In genomic region chr9:34178698-34179527, GRCh38 we compare ENCODE assay signal across 1 cellular context.
TF ChIP-seq lines count a peak whose summit lies in the region.

Gene UBAP1 (plus strand): TSS chr9:34179043. CDS start chr9:34220915, 41,872 bp downstream.

TF ChIP-seq in HepG2, 621 proteins besides CTCF, POLR2A, EP300 and RAD21 (continued from another document and continues in another):
- TF ChIP-seq, protein P1, sequence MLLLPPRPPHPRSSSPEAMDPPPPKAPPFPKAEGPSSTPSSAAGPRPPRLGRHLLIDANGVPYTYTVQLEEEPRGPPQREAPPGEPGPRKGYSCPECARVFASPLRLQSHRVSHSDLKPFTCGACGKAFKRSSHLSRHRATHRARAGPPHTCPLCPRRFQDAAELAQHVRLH (CRISPR knock-in tag; IDR thresholded peaks at IDR 0.05; ENCODE audit: borderline replicate concordance, low read depth) = peak; percentile 40; the same call in 1 of the 2 replicates
- TF ChIP-seq CBX2 (IDR thresholded peaks at IDR 0.05; ENCODE audit: low read depth, low read length) = no peak
- TF ChIP-seq CBX2 (CRISPR knock-in tag; IDR thresholded peaks at IDR 0.05; ENCODE audit: low read depth) = no peak
- no peak for TF ChIP-seq NR0B2 (CRISPR knock-in tag; IDR thresholded peaks at IDR 0.05)
- TF ChIP-seq ZNF441 (CRISPR knock-in tag; IDR thresholded peaks at IDR 0.05; ENCODE audit: borderline replicate concordance) = no peak
- no peak for TF ChIP-seq JARID2 (CRISPR knock-in tag; IDR thresholded peaks at IDR 0.05; ENCODE audit: insufficient replicate concordance)
- no peak for TF ChIP-seq ZNF17 (CRISPR knock-in tag; IDR thresholded peaks at IDR 0.05)
- TF ChIP-seq SALL2 (CRISPR knock-in tag; IDR thresholded peaks at IDR 0.05) = peak; percentile 73
- TF ChIP-seq SKIL (CRISPR knock-in tag; IDR thresholded peaks at IDR 0.05; ENCODE audit: borderline replicate concordance) = 0 out of 2 replicates have a peak, but pooled peaks have one; percentile 30
- TF ChIP-seq U2AF2 (IDR thresholded peaks at IDR 0.05; ENCODE audit: low read depth, low read length) = no peak
- TF ChIP-seq, protein P2, sequence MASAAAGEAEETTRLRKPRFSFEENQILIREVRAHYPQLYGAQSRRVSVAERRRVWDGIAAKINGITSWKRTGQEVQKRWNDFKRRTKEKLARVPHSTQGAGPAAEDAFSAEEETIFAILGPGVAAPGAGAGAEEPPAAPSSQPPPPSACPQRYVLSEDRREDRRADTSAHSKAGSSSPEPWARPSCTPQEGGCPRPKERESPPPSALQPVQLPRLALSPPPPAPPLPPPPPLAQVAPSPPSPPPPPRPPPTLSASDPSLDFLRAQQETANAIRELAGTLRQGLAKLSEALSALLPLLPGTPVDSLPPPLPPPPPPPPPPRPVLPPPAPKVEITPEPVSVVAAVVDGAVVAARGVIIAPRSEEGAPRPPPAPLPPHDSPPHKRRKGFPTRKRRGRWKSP (CRISPR knock-in tag; IDR thresholded peaks at IDR 0.05) = peak; percentile 56; the same call in 1 of the 2 replicates
- TF ChIP-seq SRSF4 (IDR thresholded peaks at IDR 0.05; ENCODE audit: low read depth, low read length, poor library complexity, severe bottlenecking) = no peak
- no peak for TF ChIP-seq ZNF605 (CRISPR knock-in tag; IDR thresholded peaks at IDR 0.05)
- no peak for TF ChIP-seq ATRX (CRISPR knock-in tag; IDR thresholded peaks at IDR 0.05; ENCODE audit: borderline replicate concordance)
- TF ChIP-seq KDM4B (CRISPR knock-in tag; IDR thresholded peaks at IDR 0.05) = 0 out of 2 replicates have a peak, but pooled peaks have one; percentile 55
- TF ChIP-seq UBTF (CRISPR knock-in tag; IDR thresholded peaks at IDR 0.05) = peak; percentile 30; the same call in 1 of the 2 replicates
- TF ChIP-seq SP5 (CRISPR knock-in tag; IDR thresholded peaks at IDR 0.05; ENCODE audit: borderline replicate concordance, low read depth) = peak; percentile 77
- TF ChIP-seq CEBPG (CRISPR knock-in tag; IDR thresholded peaks at IDR 0.05) = peak; percentile 66
- peak; percentile 75 for TF ChIP-seq ZBTB38 (CRISPR knock-in tag; IDR thresholded peaks at IDR 0.05)
- TF ChIP-seq, protein P3, sequence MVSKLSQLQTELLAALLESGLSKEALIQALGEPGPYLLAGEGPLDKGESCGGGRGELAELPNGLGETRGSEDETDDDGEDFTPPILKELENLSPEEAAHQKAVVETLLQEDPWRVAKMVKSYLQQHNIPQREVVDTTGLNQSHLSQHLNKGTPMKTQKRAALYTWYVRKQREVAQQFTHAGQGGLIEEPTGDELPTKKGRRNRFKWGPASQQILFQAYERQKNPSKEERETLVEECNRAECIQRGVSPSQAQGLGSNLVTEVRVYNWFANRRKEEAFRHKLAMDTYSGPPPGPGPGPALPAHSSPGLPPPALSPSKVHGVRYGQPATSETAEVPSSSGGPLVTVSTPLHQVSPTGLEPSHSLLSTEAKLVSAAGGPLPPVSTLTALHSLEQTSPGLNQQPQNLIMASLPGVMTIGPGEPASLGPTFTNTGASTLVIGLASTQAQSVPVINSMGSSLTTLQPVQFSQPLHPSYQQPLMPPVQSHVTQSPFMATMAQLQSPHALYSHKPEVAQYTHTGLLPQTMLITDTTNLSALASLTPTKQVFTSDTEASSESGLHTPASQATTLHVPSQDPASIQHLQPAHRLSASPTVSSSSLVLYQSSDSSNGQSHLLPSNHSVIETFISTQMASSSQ (IDR thresholded peaks at IDR 0.05; ENCODE audit: low read depth) = 0 out of 2 replicates have a peak, but pooled peaks have one; percentile 27
- TF ChIP-seq, protein P3 (CRISPR knock-in tag; IDR thresholded peaks at IDR 0.05; ENCODE audit: borderline replicate concordance) = 0 out of 2 replicates have a peak, but pooled peaks have one; percentile 16
- TF ChIP-seq, protein P4, sequence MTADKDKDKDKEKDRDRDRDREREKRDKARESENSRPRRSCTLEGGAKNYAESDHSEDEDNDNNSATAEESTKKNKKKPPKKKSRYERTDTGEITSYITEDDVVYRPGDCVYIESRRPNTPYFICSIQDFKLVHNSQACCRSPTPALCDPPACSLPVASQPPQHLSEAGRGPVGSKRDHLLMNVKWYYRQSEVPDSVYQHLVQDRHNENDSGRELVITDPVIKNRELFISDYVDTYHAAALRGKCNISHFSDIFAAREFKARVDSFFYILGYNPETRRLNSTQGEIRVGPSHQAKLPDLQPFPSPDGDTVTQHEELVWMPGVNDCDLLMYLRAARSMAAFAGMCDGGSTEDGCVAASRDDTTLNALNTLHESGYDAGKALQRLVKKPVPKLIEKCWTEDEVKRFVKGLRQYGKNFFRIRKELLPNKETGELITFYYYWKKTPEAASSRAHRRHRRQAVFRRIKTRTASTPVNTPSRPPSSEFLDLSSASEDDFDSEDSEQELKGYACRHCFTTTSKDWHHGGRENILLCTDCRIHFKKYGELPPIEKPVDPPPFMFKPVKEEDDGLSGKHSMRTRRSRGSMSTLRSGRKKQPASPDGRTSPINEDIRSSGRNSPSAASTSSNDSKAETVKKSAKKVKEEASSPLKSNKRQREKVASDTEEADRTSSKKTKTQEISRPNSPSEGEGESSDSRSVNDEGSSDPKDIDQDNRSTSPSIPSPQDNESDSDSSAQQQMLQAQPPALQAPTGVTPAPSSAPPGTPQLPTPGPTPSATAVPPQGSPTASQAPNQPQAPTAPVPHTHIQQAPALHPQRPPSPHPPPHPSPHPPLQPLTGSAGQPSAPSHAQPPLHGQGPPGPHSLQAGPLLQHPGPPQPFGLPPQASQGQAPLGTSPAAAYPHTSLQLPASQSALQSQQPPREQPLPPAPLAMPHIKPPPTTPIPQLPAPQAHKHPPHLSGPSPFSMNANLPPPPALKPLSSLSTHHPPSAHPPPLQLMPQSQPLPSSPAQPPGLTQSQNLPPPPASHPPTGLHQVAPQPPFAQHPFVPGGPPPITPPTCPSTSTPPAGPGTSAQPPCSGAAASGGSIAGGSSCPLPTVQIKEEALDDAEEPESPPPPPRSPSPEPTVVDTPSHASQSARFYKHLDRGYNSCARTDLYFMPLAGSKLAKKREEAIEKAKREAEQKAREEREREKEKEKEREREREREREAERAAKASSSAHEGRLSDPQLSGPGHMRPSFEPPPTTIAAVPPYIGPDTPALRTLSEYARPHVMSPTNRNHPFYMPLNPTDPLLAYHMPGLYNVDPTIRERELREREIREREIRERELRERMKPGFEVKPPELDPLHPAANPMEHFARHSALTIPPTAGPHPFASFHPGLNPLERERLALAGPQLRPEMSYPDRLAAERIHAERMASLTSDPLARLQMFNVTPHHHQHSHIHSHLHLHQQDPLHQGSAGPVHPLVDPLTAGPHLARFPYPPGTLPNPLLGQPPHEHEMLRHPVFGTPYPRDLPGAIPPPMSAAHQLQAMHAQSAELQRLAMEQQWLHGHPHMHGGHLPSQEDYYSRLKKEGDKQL (CRISPR knock-in tag; IDR thresholded peaks at IDR 0.05; ENCODE audit: low read depth) = no peak
- no peak for TF ChIP-seq SOX13 (IDR thresholded peaks at IDR 0.05)
- TF ChIP-seq SOX13 (CRISPR knock-in tag; conservative IDR thresholded peaks at IDR 0.05 in 1 of 2, IDR thresholded peaks at IDR 0.05 in 1 of 2) = no peak
- TF ChIP-seq ZNF296 (CRISPR knock-in tag; conservative IDR thresholded peaks at IDR 0.05) = no peak
- no peak for TF ChIP-seq KLF13 (CRISPR knock-in tag; IDR thresholded peaks at IDR 0.05)
- TF ChIP-seq ZNF788 (CRISPR knock-in tag; IDR thresholded peaks at IDR 0.05; ENCODE audit: borderline replicate concordance) = peak; percentile 53; the same call in 1 of the 2 replicates
- TF ChIP-seq MED1 (CRISPR knock-in tag; IDR thresholded peaks at IDR 0.05) = no peak; the same call in 1 of the 2 replicates
- peak; percentile 96 for TF ChIP-seq ZNF572 (CRISPR knock-in tag; IDR thresholded peaks at IDR 0.05)
- no peak for TF ChIP-seq ZNF432 (CRISPR knock-in tag; IDR thresholded peaks at IDR 0.05; ENCODE audit: borderline replicate concordance)
- TF ChIP-seq SAFB2 (CRISPR knock-in tag; IDR thresholded peaks at IDR 0.05; ENCODE audit: borderline replicate concordance, low read depth) = 0 out of 2 replicates have a peak, but pooled peaks have one; percentile 68
- no peak for TF ChIP-seq RFX1 (IDR thresholded peaks at IDR 0.05)
- no peak for TF ChIP-seq ZNF674 (CRISPR knock-in tag; IDR thresholded peaks at IDR 0.05; ENCODE audit: low read depth)
- TF ChIP-seq ZNF589 (CRISPR knock-in tag; conservative IDR thresholded peaks at IDR 0.05) = no peak; the same call in 1 of the 2 replicates
- no peak for TF ChIP-seq ZFP62 (CRISPR knock-in tag; IDR thresholded peaks at IDR 0.05)
- TF ChIP-seq ETV5 (CRISPR knock-in tag; IDR thresholded peaks at IDR 0.05; ENCODE audit: borderline replicate concordance) = peak; percentile 40; the same call in 1 of the 2 replicates
- TF ChIP-seq GABPA (IDR thresholded peaks at IDR 0.05; ENCODE audit: low read depth, low read length) = no peak
- TF ChIP-seq GABPA (CRISPR knock-in tag; IDR thresholded peaks at IDR 0.05; ENCODE audit: low read depth) = no peak; the same call in 1 of the 2 replicates
- TF ChIP-seq, protein P5, sequence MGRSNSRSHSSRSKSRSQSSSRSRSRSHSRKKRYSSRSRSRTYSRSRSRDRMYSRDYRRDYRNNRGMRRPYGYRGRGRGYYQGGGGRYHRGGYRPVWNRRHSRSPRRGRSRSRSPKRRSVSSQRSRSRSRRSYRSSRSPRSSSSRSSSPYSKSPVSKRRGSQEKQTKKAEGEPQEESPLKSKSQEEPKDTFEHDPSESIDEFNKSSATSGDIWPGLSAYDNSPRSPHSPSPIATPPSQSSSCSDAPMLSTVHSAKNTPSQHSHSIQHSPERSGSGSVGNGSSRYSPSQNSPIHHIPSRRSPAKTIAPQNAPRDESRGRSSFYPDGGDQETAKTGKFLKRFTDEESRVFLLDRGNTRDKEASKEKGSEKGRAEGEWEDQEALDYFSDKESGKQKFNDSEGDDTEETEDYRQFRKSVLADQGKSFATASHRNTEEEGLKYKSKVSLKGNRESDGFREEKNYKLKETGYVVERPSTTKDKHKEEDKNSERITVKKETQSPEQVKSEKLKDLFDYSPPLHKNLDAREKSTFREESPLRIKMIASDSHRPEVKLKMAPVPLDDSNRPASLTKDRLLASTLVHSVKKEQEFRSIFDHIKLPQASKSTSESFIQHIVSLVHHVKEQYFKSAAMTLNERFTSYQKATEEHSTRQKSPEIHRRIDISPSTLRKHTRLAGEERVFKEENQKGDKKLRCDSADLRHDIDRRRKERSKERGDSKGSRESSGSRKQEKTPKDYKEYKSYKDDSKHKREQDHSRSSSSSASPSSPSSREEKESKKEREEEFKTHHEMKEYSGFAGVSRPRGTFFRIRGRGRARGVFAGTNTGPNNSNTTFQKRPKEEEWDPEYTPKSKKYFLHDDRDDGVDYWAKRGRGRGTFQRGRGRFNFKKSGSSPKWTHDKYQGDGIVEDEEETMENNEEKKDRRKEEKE (IDR thresholded peaks at IDR 0.05) = no peak
- TF ChIP-seq ZNF292 (CRISPR knock-in tag; IDR thresholded peaks at IDR 0.05; ENCODE audit: borderline replicate concordance, low read depth) = peak; percentile 11; the same call in 1 of the 2 replicates
- TF ChIP-seq NFRKB (IDR thresholded peaks at IDR 0.05) = peak; percentile 89
- peak in 1 of 2 experiments; percentile 57; a peak in 1 of 4 replicates for TF ChIP-seq KLF16 (CRISPR knock-in tag; IDR thresholded peaks at IDR 0.05)
- peak; percentile 64 for TF ChIP-seq JUND (CRISPR knock-in tag; IDR thresholded peaks at IDR 0.05)
- peak; percentile 78 for TF ChIP-seq ZNF547 (CRISPR knock-in tag; IDR thresholded peaks at IDR 0.05)
- no peak for TF ChIP-seq ZNF235 (CRISPR knock-in tag; IDR thresholded peaks at IDR 0.05; ENCODE audit: borderline replicate concordance)
- no peak for TF ChIP-seq ZNF510 (CRISPR knock-in tag; IDR thresholded peaks at IDR 0.05; ENCODE audit: low read depth)
- TF ChIP-seq ZNF468 (CRISPR knock-in tag; IDR thresholded peaks at IDR 0.05) = no peak
- peak; percentile 36; the same call in 1 of the 2 replicates for TF ChIP-seq ZNF790 (CRISPR knock-in tag; IDR thresholded peaks at IDR 0.05; ENCODE audit: borderline replicate concordance)
